15 cellular contexts compared by ENCODE assay signal in the genomic region with DNA sequence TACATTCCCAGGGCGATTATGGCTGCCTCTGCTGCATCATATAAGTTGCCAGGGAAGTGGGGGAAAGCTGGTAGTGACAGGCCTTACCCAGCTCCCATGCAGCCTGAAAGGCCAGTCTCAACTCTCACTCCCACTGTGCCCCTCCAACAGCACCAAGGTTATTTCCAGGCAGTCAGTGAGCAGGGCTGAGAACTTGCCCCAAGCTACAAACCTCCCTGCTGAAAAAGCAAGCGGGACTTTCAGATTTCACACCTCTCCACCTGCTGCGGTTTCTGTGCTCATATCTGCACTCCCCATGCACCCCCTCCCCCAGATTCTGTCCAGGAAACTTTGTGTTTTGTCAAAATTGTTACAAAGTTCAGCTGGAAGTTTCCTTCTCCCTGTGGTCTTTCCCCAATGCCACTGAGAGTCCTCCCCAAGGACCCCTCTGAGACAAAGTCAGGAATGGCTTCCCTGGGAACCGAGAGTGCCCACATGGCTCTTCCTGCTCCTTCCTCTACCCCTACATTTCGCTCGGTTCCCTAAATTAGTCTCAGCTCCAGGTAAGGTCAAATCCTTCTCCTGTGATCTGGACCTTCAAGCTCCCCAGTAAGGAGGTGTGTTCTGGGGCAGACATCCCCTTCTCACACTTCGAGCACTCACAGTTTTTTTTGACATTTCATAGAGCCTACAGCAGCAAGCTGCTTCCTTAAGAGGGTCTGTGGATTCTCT. TPM values are rescaled to one million over a fixed set of nuclear protein-coding genes. Genes with fewer than 3 reads are reported as not detected.
DNase-seq lines count a peak whose midpoint lies in the region; ATAC-seq, FAIRE-seq and TF ChIP-seq lines count a peak whose summit lies in the region.
"Had no signal": no experiment of that assay in that cellular context is flagged by ENCODE, and none has a peak within 500 bp of the region (broad histone marks: within the 10 kb centered on the region; RNA-seq: fewer than 3 reads in every experiment).

No MANE protein-coding gene starts in this region.

- RAD21 ChIA-PET in GM12878 (lab: Charles Lee; ENCODE audit: unreplicated experiment) = interaction anchor here (0.6 to 5.4 kb wide), 32 partner anchors 9 to 385 kb away, joined by 3 to 49 read pairs (median 4); partner anchors contain the start of gene WNT2

- TF ChIP-seq RAD21 in GM12878 (IDR thresholded peaks at IDR 0.05; ENCODE audit: insufficient read depth, low read depth, low read length) = no peak

- H3K27ac ChIP-seq in GM12878 (ENCODE audit: control insufficient read depth, insufficient read depth) = peak overlapping the region; percentile 41
- H3K27ac ChIP-seq: C4-2B, tibial nerve had no signal

- WGBS in GM12878 (ENCODE audit: insufficient coverage, insufficient replicate concordance, low lambda C conversion rate, missing lambda C conversion rate) = 31% methylated on average over 7 of the region's 7 CpGs

- H3K9me3 ChIP-seq in GM12878 (replicated peaks; ENCODE audit: control insufficient read depth, insufficient read depth, low read length) = no peaks in the 10 kb centered on the region; the same call in 2 of the 3 replicates
- H3K9me3 ChIP-seq: tibial nerve had no signal

- peak; percentile 56 for FAIRE-seq in GM12878 (lab: Jason Lieb, UNC)
- FAIRE-seq: HTR-8/SVneo had no signal

- peak in 1 of 2 experiments; percentile 90; a peak in 3 of 4 replicates for TF ChIP-seq EP300 in GM12878 (IDR thresholded peaks at IDR 0.05; ENCODE audit: borderline replicate concordance in 1 of 2, control insufficient read depth in 1 of 2, low read depth in 2 of 2, low read length in 2 of 2)

- in situ Hi-C loops in GM12878 (cut with MboI) = no loop called here

- POLR2A ChIA-PET in GM12878 (lab: Charles Lee) = interaction anchor here (0.5 to 3.8 kb wide), 13 partner anchors 9 to 384 kb away, joined by 3 to 25 read pairs (median 4); no protein-coding TSS in a partner anchor

- peak overlapping the region; percentile 78 for H2AFZ ChIP-seq in GM12878 (ENCODE audit: control insufficient read depth, low read depth, low read length)

- no peak for TF ChIP-seq POLR2A in GM12878 (IDR thresholded peaks at IDR 0.05; ENCODE audit: low read depth, low read length)

- DNase-seq in GM12878 (ENCODE audit: low read depth, low spot score) = peak; percentile 84
- DNase-seq in cerebellar cortex (ENCODE audit: low spot score) = no peak
- DNase-seq in stimulated activated CD8-positive, alpha-beta memory T cell treated with anti-CD3 and anti-CD28 coated beads, Interleukin-4, amount 100 ng/mL, for 48 hours = no peak
- no peak for DNase-seq in NCI-H187 (lab: John Stamatoyannopoulos, UW)
- no peak for DNase-seq in pons (ENCODE audit: low spot score)
- DNase-seq: hippocampal formation, NCI-H1105, NCI-H524 had no signal

- H4K20me1 ChIP-seq in GM12878 (ENCODE audit: control insufficient read depth, insufficient read depth) = no peaks in the 10 kb centered on the region

- no peaks in the 10 kb centered on the region for H3K36me3 ChIP-seq in GM12878 (ENCODE audit: control insufficient read depth in 2 of 2, insufficient read depth in 2 of 2, low read length in 1 of 2)
- H3K36me3 ChIP-seq: tibial nerve had no signal

- peaks cover 19% of the 10 kb centered on the region for H3K4me1 ChIP-seq in GM12878 (ENCODE audit: control insufficient read depth, insufficient read depth, low read length)
- H3K4me1 ChIP-seq: tibial nerve had no signal

- H3K9ac ChIP-seq in GM12878 (ENCODE audit: control insufficient read depth, insufficient read depth, low read length) = no peak overlapping the region; the same call in 1 of the 2 replicates

- peak overlapping the region; percentile 73 for H3K4me2 ChIP-seq in GM12878 (ENCODE audit: control insufficient read depth, insufficient read depth)

- H3K79me2 ChIP-seq in GM12878 (ENCODE audit: control insufficient read depth, insufficient read depth, low read length) = no peaks in the 10 kb centered on the region

- CTCF ChIA-PET in GM12878 (lab: Yijun Ruan, JAX) = interaction anchor here (0.7 to 3.8 kb wide), 19 partner anchors 9 to 135 kb away, joined by 3 to 19 read pairs (median 6); partner anchors contain the start of gene WNT2

- no peak overlapping the region for H3K4me3 ChIP-seq in GM12878
- H3K4me3 ChIP-seq: lung, tibial nerve had no signal

- intact Hi-C loops in GM12878 (cut with micrococcal nuclease; ENCODE audit: unreplicated experiment) = loop anchor here (1.0 to 5.0 kb wide), 2 partner anchors 34 to 118 kb away; no protein-coding TSS in a partner anchor

- SMC1A ChIA-PET in GM12878 (lab: Charles Lee; ENCODE audit: uncharacterized antibody, unreplicated experiment) = interaction anchor here (0.5 to 5.9 kb wide), 35 partner anchors 8 to 391 kb away, joined by 3 to 53 read pairs (median 5); partner anchors contain the start of gene WNT2

- ATAC-seq in GM18907 (IDR thresholded peaks at IDR 0.05; ENCODE audit: unreplicated experiment) (peak; percentile 92), GM21619 (IDR thresholded peaks at IDR 0.05; ENCODE audit: unreplicated experiment) (peak; percentile 91), HG03064 (IDR thresholded peaks at IDR 0.05; ENCODE audit: low read depth, unreplicated experiment) (peak; percentile 97), GM12878 (peak; percentile 97)

- no peaks in the 10 kb centered on the region for H3K27me3 ChIP-seq in GM12878 (replicated peaks in 1 of 2; ENCODE audit: control insufficient read depth in 2 of 2, insufficient read depth in 2 of 2, low read length in 1 of 2)
- H3K27me3 ChIP-seq: tibial nerve had no signal

- TF ChIP-seq CTCF in GM12878 (IDR thresholded peaks at IDR 0.05 in 2 of 3, conservative IDR thresholded peaks at IDR 0.05 in 1 of 3; ENCODE audit: control insufficient read depth in 2 of 3, extremely low read depth in 1 of 3, insufficient read depth in 1 of 3, low read depth in 3 of 3, low read length in 3 of 3) = no peak

- BruUV-seq in GM12878 (replicated peaks; lab: Mats Ljungman, UMichigan) = no TSS peak

TF ChIP-seq in GM12878, 131 proteins besides CTCF, POLR2A, EP300 and RAD21 (continues in another document):
- TF ChIP-seq JUND (IDR thresholded peaks at IDR 0.05; ENCODE audit: low read depth, low read length) (peak; percentile 83; the same call in 1 of the 2 replicates), NR2C2 (IDR thresholded peaks at IDR 0.05; ENCODE audit: borderline replicate concordance, control insufficient read depth, insufficient read length, low read depth) (no peak), RCOR1 (conservative IDR thresholded peaks at IDR 0.05; ENCODE audit: low read depth, low read length) (0 out of 2 replicates have a peak, but pooled peaks have one; percentile 66), FOS (IDR thresholded peaks at IDR 0.05; ENCODE audit: borderline replicate concordance, extremely low read depth, insufficient read length) (no peak), MEF2B (IDR thresholded peaks at IDR 0.05; ENCODE audit: partially characterized antibody, poor library complexity, severe bottlenecking) (peak; percentile 88), JUNB (IDR thresholded peaks at IDR 0.05) (peak; percentile 88), EZH2 (IDR thresholded peaks at IDR 0.05; ENCODE audit: borderline replicate concordance, control insufficient read depth, low read depth, low read length) (no peak), TCF7 (IDR thresholded peaks at IDR 0.05; ENCODE audit: borderline replicate concordance) (no peak), RAD51 (IDR thresholded peaks at IDR 0.05) (no peak; the same call in 1 of the 2 replicates), CBX5 (IDR thresholded peaks at IDR 0.05; ENCODE audit: low read depth) (no peak), SPI1 (IDR thresholded peaks at IDR 0.05; ENCODE audit: borderline replicate concordance, insufficient read depth, low read depth, low read length) (peak; percentile 36; the same call in 1 of the 2 replicates)

RNA-seq across cellular contexts. Expression of gene WNT2, which starts 25.3 kb away (rescaled TPM):
- total RNA-seq in GM12878 (2013; cell fraction: nucleolus; rRNA removed) = 1.1 and 1.7 TPM in 2 replicates
- 0.22 and 0.28 TPM in 2 replicates for total RNA-seq in GM12878 (2014; rRNA removed)
- 0.09 and 0.31 TPM in 2 replicates for total RNA-seq in GM12878 (2014; rRNA removed; fragmentation: Illumina TruSeq; extraction: Trizol)
- 0.15 and 0.37 TPM in 2 replicates for total RNA-seq in GM12878 (2021)
- not detected for polyA plus RNA-seq in GM12878 (2011; ENCODE audit: low read depth)
- 0.23 and 0.34 TPM in 2 replicates for polyA plus RNA-seq in GM12878 (2011; rRNA removed)
- 0.33 and 0.60 TPM in 2 replicates for polyA plus RNA-seq in GM12878 (2011; cell fraction: cytosol; rRNA removed)
- polyA plus RNA-seq in GM12878 (2011; cell fraction: nucleus; rRNA removed) = 0.46 and 0.66 TPM in 2 replicates
- 0.08 and 0.14 TPM in 2 replicates for polyA plus RNA-seq in GM12878 (2012)
- 0.10 TPM in 1 of 2 replicates, not detected in the other for polyA plus RNA-seq in GM12878 (2014; fragmentation: Illumina TruSeq; extraction: Trizol)
- under 1 TPM; 0.07 to 0.23 TPM for polyA plus RNA-seq in GM12878 (2014; fragmentation: Nextera tagmentation; extraction: Ambion mirVana)
- 0.08 and 1.3 TPM in 2 replicates for polyA plus RNA-seq in GM12878 (2014; rRNA removed)
- polyA plus RNA-seq in GM12878 (2016; fragmentation: Nextera tagmentation; extraction: Ambion mirVana) = under 1 TPM; 0.16 to 0.30 TPM
- 0.29 and 0.57 TPM in 2 replicates for polyA minus RNA-seq in GM12878 (2011; rRNA and poly(A)+ RNA removed)
- not detected in 2 replicates for polyA minus RNA-seq in GM12878 (2011; cell fraction: cytosol; rRNA and poly(A)+ RNA removed)
- 0.12 TPM in 1 of 2 replicates, not detected in the other for polyA minus RNA-seq in GM12878 (2011; cell fraction: nucleus; rRNA and poly(A)+ RNA removed)
